9 cellular contexts compared by ENCODE assay signal in genomic region chr3:46848271-46849097, GRCh38. TPM values are rescaled to one million over a fixed set of nuclear protein-coding genes. Genes with fewer than 3 reads are reported as not detected.
DNase-seq lines count a peak whose midpoint lies in the region; ATAC-seq and TF ChIP-seq lines count a peak whose summit lies in the region.
"Had no signal": no experiment of that assay in that cellular context is flagged by ENCODE, and none has a peak within 500 bp of the region (broad histone marks: within the 10 kb centered on the region; RNA-seq: fewer than 3 reads in every experiment).

No MANE protein-coding gene starts in this region.

- H3K9me3 Mint-ChIP-seq in brain, result peaks cover 0 to 6% (median 5%) of the 10 kb centered on the region in 5 experiments
- H3K9me3 Mint-ChIP-seq: stimulated activated effector memory CD8-positive, alpha-beta T cell treated with anti-CD3 and anti-CD28 coated beads, Interleukin-12 subunit alpha, Interleukin-12 subunit beta, amount 100 ng/mL, for 72 hours had no signal

- no peaks in the 10 kb centered on the region for H3K36me3 ChIP-seq in lower lobe of right lung
- H3K36me3 ChIP-seq in gastrocnemius medialis, result no peaks in the 10 kb centered on the region

- H3K4me3 Mint-ChIP-seq in brain, result peak overlapping the region in 2 of 5 experiments; percentile 20 to 29
- H3K4me3 Mint-ChIP-seq: stimulated activated effector memory CD8-positive, alpha-beta T cell treated with anti-CD3 and anti-CD28 coated beads, Interleukin-12 subunit alpha, Interleukin-12 subunit beta, amount 100 ng/mL, for 72 hours had no signal

- DNase-seq in COLO668 (lab: John Stamatoyannopoulos, UW; ENCODE audit: unreplicated experiment), result peak; percentile 3
- peak; percentile 30 for DNase-seq in LHCN-M2 (ENCODE audit: low read depth)
- DNase-seq in lower lobe of right lung, result no peak
- DNase-seq in amniotic stem cell (lab: John Stamatoyannopoulos, UW), result no peak
- no peak for DNase-seq in gastrocnemius medialis
- DNase-seq in NCI-H1105 (lab: John Stamatoyannopoulos, UW), result no peak

- H3K27ac Mint-ChIP-seq in brain, result peak overlapping the region in 3 of 5 experiments; percentile 47 to 96 (median 57)
- H3K27ac Mint-ChIP-seq: stimulated activated effector memory CD8-positive, alpha-beta T cell treated with anti-CD3 and anti-CD28 coated beads, Interleukin-12 subunit alpha, Interleukin-12 subunit beta, amount 100 ng/mL, for 72 hours had no signal

- intact Hi-C loops in lower lobe of right lung (cut with DNase I), result no loop called here
- intact Hi-C loops in gastrocnemius medialis (cut with DNase I; ENCODE audit: low total_unique reads), result loop anchor here (5.0 kb wide), 3 partner anchors 44 to 141 kb away; no protein-coding TSS in a partner anchor

- H3K4me1 ChIP-seq in lower lobe of right lung (peaks cover 21% of the 10 kb centered on the region), gastrocnemius medialis (peaks cover 5 to 25% of the 10 kb centered on the region in 2 donors)

- no peaks in the 10 kb centered on the region for H3K36me3 Mint-ChIP-seq in brain

- ATAC-seq in lower lobe of right lung (no peak), gastrocnemius medialis (no peak), HG02870 (IDR thresholded peaks at IDR 0.05; ENCODE audit: unreplicated experiment) (no peak)
- ATAC-seq: stimulated activated effector memory CD8-positive, alpha-beta T cell treated with anti-CD3 and anti-CD28 coated beads, Interleukin-12 subunit alpha, Interleukin-12 subunit beta, amount 100 ng/mL, for 72 hours had no signal

- peaks cover 17% of the 10 kb centered on the region for H3K4me1 Mint-ChIP-seq in brain

- H3K4me3 ChIP-seq in lower lobe of right lung (no peak overlapping the region), gastrocnemius medialis (no peak overlapping the region)

- TF ChIP-seq POLR2A in gastrocnemius medialis (IDR thresholded peaks at IDR 0.05), result no peak

- H3K9me3 ChIP-seq in lower lobe of right lung (no peaks in the 10 kb centered on the region), gastrocnemius medialis (no peaks in the 10 kb centered on the region)

- H3K27ac ChIP-seq in lower lobe of right lung (no peak overlapping the region), gastrocnemius medialis (peak overlapping the region in 2 of 4 donors; percentile 73 to 81)

- peaks cover 4% of the 10 kb centered on the region for H3K27me3 Mint-ChIP-seq in brain

- TF ChIP-seq CTCF in brain (conservative IDR thresholded peaks at IDR 0.05), result peak in 1 of 2 experiments; percentile 49
- TF ChIP-seq CTCF in lower lobe of right lung (IDR thresholded peaks at IDR 0.05), result peak; percentile 45
- peak in 2 of 5 experiments; percentile 40 to 43 for TF ChIP-seq CTCF in gastrocnemius medialis (IDR thresholded peaks at IDR 0.05 in 4 of 5, conservative IDR thresholded peaks at IDR 0.05 in 1 of 5)

- H3K27me3 ChIP-seq in lower lobe of right lung (ENCODE audit: low read depth), result no peaks in the 10 kb centered on the region
- H3K27me3 ChIP-seq in gastrocnemius medialis, result no peaks in the 10 kb centered on the region

- in situ Hi-C loops in gastrocnemius medialis (cut with MboI; ENCODE audit: low sequenced_read_pairs in 4 of 4), result no loop called here

RNA-seq across cellular contexts. Expression of gene MYL3, which starts 14.8 kb away (rescaled TPM):
- total RNA-seq in LHCN-M2 (2014; rRNA removed) (not detected in 2 replicates), lower lobe of right lung (2.0 TPM), gastrocnemius medialis (100 to 1,000 TPM in 2 of 4 donors, 10 to 100 TPM in 2; 42.5 to 544 (median 281) TPM)
- 0.49 TPM for polyA plus RNA-seq in LHCN-M2 (2012)
- polyA plus RNA-seq in brain (ENCODE audit: insufficient read depth, low read depth, low replicate concordance), result 4.8 TPM

RNA-seq across cellular contexts. Expression of gene PTH1R, which starts 29.0 kb away (rescaled TPM):
- total RNA-seq in LHCN-M2 (2014; rRNA removed) (1.2 and 1.3 TPM in 2 replicates), lower lobe of right lung (14.5 TPM), gastrocnemius medialis (1 to 10 TPM; 2.3 to 7.9 (median 7.3) TPM)
- 1.3 TPM for polyA plus RNA-seq in LHCN-M2 (2012)
- polyA plus RNA-seq in brain (ENCODE audit: insufficient read depth, low read depth, low replicate concordance), result 10.9 TPM

Comparison
In these comparisons a context has a peak if more than half of its experiments do, and no peak if none do; other contexts are left out.
1. DNase-seq: peak in COLO668 (single experiment) and LHCN-M2 (single experiment); none in lower lobe of right lung (single experiment), amniotic stem cell (single experiment), gastrocnemius medialis (0 of 2) and NCI-H1105 (single experiment).
2. RNA of gene MYL3, which starts 14.8 kb away (total RNA-seq): 42.5 to 544 TPM in gastrocnemius medialis; 2.0 TPM in lower lobe of right lung (single experiment) and not detected in LHCN-M2; every median in the first group is over 10 times any median in the second.